8 cellular contexts compared by ENCODE assay signal in genomic region chr9:136328011-136328621, GRCh38. TPM values are rescaled to one million over a fixed set of nuclear protein-coding genes. Genes with fewer than 3 reads are reported as not detected.
DNase-seq lines count a peak whose midpoint lies in the region; TF ChIP-seq lines count a peak whose summit lies in the region.

No MANE protein-coding gene starts in this region.

- peak overlapping the region; percentile 70 for H3K27ac ChIP-seq in suprapubic skin

- peaks cover 2% of the 10 kb centered on the region for H3K4me1 ChIP-seq in iPS-15b (ENCODE audit: control insufficient read depth, insufficient read depth, low read length)
- H3K4me1 ChIP-seq in suprapubic skin, result peaks cover 44% of the 10 kb centered on the region

- no peaks in the 10 kb centered on the region for H3K27me3 ChIP-seq in iPS-15b (ENCODE audit: control insufficient read depth, insufficient read depth, low read length)
- no peaks in the 10 kb centered on the region for H3K27me3 ChIP-seq in suprapubic skin

- H3K9ac ChIP-seq in iPS-15b (ENCODE audit: low read depth, low read length), result peak overlapping the region; percentile 65

- H3K9me3 ChIP-seq in iPS-15b (ENCODE audit: control insufficient read depth, insufficient read depth, low read length), result no peaks in the 10 kb centered on the region
- no peaks in the 10 kb centered on the region for H3K9me3 ChIP-seq in suprapubic skin

- H3K4me3 ChIP-seq in iPS-15b (ENCODE audit: low read depth, low read length), result peak overlapping the region; percentile 32
- H3K4me3 ChIP-seq in suprapubic skin, result peak overlapping the region; percentile 70

- TF ChIP-seq POLR2A in suprapubic skin (IDR thresholded peaks at IDR 0.05), result no peak

- WGBS in suprapubic skin, result no CpG with 5 or more reads among the region's 13 CpGs

- H3K36me3 ChIP-seq in iPS-15b (ENCODE audit: control insufficient read depth, insufficient read depth, low read length) (peaks cover 3% of the 10 kb centered on the region), suprapubic skin (no peaks in the 10 kb centered on the region)

- DNase-seq in NCI-H748 (lab: John Stamatoyannopoulos, UW; ENCODE audit: unreplicated experiment) (peak; percentile 71), NCI-H748 treated with DMSO at 0.1 percent for 48 hours (lab: John Stamatoyannopoulos, UW) (no peak), suprapubic skin (ENCODE audit: low spot score in 2 of 2) (no peak), amniotic stem cell (lab: John Stamatoyannopoulos, UW) (no peak)
- peak; percentile 41 to 46 for DNase-seq in activated T-cell treated with anti-CD3 and anti-CD28 coated beads, Interleukin-2, amount 50 U/mL, for 48 hours
- no peak for DNase-seq in stimulated activated CD4-positive, alpha-beta T cell treated with anti-CD3 and anti-CD28 coated beads, Interleukin-2, amount 100 ng/mL, for 24 hours
- DNase-seq in stimulated activated CD4-positive, alpha-beta T cell treated with anti-CD3 and anti-CD28 coated beads, Interleukin-4, amount 100 ng/mL, for 4 hours, result no peak

- no peak for TF ChIP-seq EP300 in suprapubic skin (IDR thresholded peaks at IDR 0.05)

- TF ChIP-seq CTCF in suprapubic skin (IDR thresholded peaks at IDR 0.05), result no peak

RNA-seq across cellular contexts. Expression of gene GPSM1, which starts 0.8 kb away (rescaled TPM):
- total RNA-seq in suprapubic skin, result 10 to 100 TPM; 11.5 to 14.6 (median 13.7) TPM

RNA-seq across cellular contexts. Expression of gene CCDC187, which starts 24.2 kb away (rescaled TPM):
- total RNA-seq in suprapubic skin, result under 1 TPM in 2 of 4 donors, not detected in 2; 0.13 to 0.45 TPM

RNA-seq across cellular contexts. Expression of gene DNLZ, which starts 35.4 kb away (rescaled TPM):
- 10 to 100 TPM; 11.3 to 46.4 (median 37.9) TPM for total RNA-seq in suprapubic skin

RNA-seq across cellular contexts. Expression of gene CARD9, which starts 45.4 kb away (rescaled TPM):
- total RNA-seq in suprapubic skin, result 1 to 10 TPM; 2.3 to 7.4 (median 3.3) TPM

Comparison
In these comparisons a context has a peak if more than half of its experiments do, and no peak if none do; other contexts are left out.
1. DNase-seq: peak in NCI-H748 (single experiment) and activated T-cell treated with anti-CD3 and anti-CD28 coated beads, Interleukin-2, amount 50 U/mL, for 48 hours (2 of 2); none in NCI-H748 treated with DMSO at 0.1 percent for 48 hours (single experiment), suprapubic skin (0 of 2), stimulated activated CD4-positive, alpha-beta T cell treated with anti-CD3 and anti-CD28 coated beads, Interleukin-2, amount 100 ng/mL, for 24 hours (0 of 2), stimulated activated CD4-positive, alpha-beta T cell treated with anti-CD3 and anti-CD28 coated beads, Interleukin-4, amount 100 ng/mL, for 4 hours (0 of 2) and amniotic stem cell (single experiment).